ENCODE assay signal across 8 cellular contexts in the genomic region with DNA sequence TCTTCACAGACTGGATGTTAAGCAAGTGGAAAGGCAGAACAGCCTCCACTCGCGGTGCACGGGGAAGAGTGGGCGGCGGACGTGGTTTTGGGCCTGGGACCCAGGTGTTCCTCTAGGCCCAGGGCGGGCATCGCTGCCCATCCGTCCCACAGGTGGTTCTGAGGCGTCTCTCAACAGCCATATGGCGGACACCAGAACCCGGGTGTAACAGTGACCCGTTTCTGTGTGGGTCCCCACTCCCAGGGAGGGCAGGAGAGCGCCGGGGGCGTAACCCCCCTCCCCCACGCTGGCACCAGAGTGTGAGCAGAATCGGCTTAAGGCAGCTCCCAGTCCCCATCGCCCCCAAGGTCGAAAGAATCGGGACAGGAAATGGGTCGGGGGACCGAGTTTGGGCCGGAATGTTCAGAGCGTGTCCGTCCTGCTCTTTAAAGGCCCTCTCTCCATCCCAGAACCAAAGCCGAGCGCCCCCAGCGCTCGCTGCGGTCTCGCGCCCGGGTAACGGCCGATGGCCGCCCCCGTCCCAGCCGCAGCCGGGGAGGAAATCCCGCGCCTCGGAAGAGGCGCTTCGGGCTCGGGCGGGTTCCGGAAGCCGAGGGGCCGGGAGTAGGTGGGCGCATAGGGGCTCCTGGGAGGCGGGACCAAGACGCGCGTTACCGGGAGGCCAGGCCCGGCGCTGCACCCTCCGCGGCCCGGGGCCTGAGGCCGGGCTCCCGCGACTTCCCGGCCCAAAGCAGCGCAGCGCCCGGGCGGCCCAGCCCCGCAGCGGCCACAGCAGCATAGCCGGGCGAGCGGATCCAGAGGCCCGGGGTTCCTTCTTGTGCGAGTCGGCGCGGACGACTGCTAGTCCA. TPM values are rescaled to one million over a fixed set of nuclear protein-coding genes. Genes with fewer than 3 reads are reported as not detected.
DNase-seq lines count a peak whose midpoint lies in the region; ATAC-seq and TF ChIP-seq lines count a peak whose summit lies in the region.

A gene (minus strand): TSS at position 839 of the 848 bp plus-strand sequence. CDS start 61 bp downstream, at position 778.

- no peaks in the 10 kb centered on the region for H3K9me3 ChIP-seq in Loucy (ENCODE audit: insufficient read depth, low read depth, low read length)
- no peaks in the 10 kb centered on the region for H3K9me3 ChIP-seq in skeletal muscle tissue (ENCODE audit: control insufficient read depth in 3 of 3, low read length in 3 of 3)

- H3K79me2 ChIP-seq in Loucy (ENCODE audit: insufficient read depth, low read length) = peaks cover 50% of the 10 kb centered on the region

- peak within 1 kb of the TSS; percentile 92 for H3K9ac ChIP-seq in Loucy (ENCODE audit: low read depth, low read length, poor library complexity, severe bottlenecking)
- H3K9ac ChIP-seq in skeletal muscle tissue (ENCODE audit: low read depth in 1 of 3, low read length in 3 of 3) = peak within 1 kb of the TSS; percentile 87 to 91 (median 91)

- peak; percentile 70 for DNase-seq in activated CD4-positive, CD25-positive, alpha-beta regulatory T cell treated with anti-CD3 and anti-CD28 coated beads, Interleukin-2, amount 50 U/mL, for 72 hours
- peak; percentile 43 for DNase-seq in central memory CD4-positive, alpha-beta T cell
- peak; percentile 41 for DNase-seq in inferior parietal cortex (ENCODE audit: extremely low spot score)
- DNase-seq in NCI-H128 (lab: John Stamatoyannopoulos, UW; ENCODE audit: unreplicated experiment) = no peak
- no peak for DNase-seq in NCI-H2029 (lab: John Stamatoyannopoulos, UW)

- peak; percentile 41 for ATAC-seq in GM18502 (IDR thresholded peaks at IDR 0.05; ENCODE audit: poor library complexity, unreplicated experiment)

- peaks cover 16% of the 10 kb centered on the region for H4K20me1 ChIP-seq in Loucy (ENCODE audit: insufficient read depth, low read length, poor library complexity, severe bottlenecking)

- H3K36me3 ChIP-seq in Loucy (ENCODE audit: insufficient read depth, low read length) = no peaks in the 10 kb centered on the region
- H3K36me3 ChIP-seq in skeletal muscle tissue (ENCODE audit: control insufficient read depth in 3 of 3, insufficient read depth in 3 of 3, low read length in 3 of 3) = peaks cover 9 to 14% (median 9%) of the 10 kb centered on the region in 3 donors

- H3K9me2 ChIP-seq in Loucy (replicated peaks; ENCODE audit: low read depth, low read length) = no peaks in the 10 kb centered on the region

- H2AFZ ChIP-seq in Loucy (ENCODE audit: low read length) = peak within 1 kb of the TSS; percentile 83

- H3K27me3 ChIP-seq in Loucy (ENCODE audit: insufficient read depth, low read length, poor library complexity, severe bottlenecking) = no peaks in the 10 kb centered on the region
- H3K27me3 ChIP-seq in skeletal muscle tissue (ENCODE audit: control insufficient read depth in 3 of 3, insufficient read depth in 3 of 3, low read length in 3 of 3) = no peaks in the 10 kb centered on the region

- H3K27ac ChIP-seq in skeletal muscle tissue (ENCODE audit: low read depth, low read length) = peak within 1 kb of the TSS; percentile 86

- H3K4me1 ChIP-seq in Loucy (ENCODE audit: insufficient read depth, low read length, poor library complexity, severe bottlenecking) (peaks cover 67% of the 10 kb centered on the region), skeletal muscle tissue (ENCODE audit: control insufficient read depth in 3 of 3, insufficient read depth in 3 of 3, low read length in 3 of 3) (peaks cover 40 to 49% (median 41%) of the 10 kb centered on the region in 3 donors)

- peak within 1 kb of the TSS; percentile 98 for H3K4me2 ChIP-seq in Loucy (ENCODE audit: low read depth, low read length, poor library complexity, severe bottlenecking)

- peaks cover 14% of the 10 kb centered on the region; the same call in 1 of the 2 replicates for H3F3A ChIP-seq in Loucy (ENCODE audit: low read depth)

- H3K4me3 ChIP-seq in Loucy (ENCODE audit: low read length, poor library complexity, severe bottlenecking) (peak within 1 kb of the TSS; percentile 94), skeletal muscle tissue (ENCODE audit: low read length in 3 of 3) (peak within 1 kb of the TSS; percentile 90 to 92 (median 91))

- peak; percentile 42 for TF ChIP-seq CTCF in Loucy (conservative IDR thresholded peaks at IDR 0.05; ENCODE audit: low read length)

RNA-seq across cellular contexts. Expression of the gene that starts here (rescaled TPM):
- 11.5 TPM for total RNA-seq in skeletal muscle tissue

Comparison
In these comparisons a context has a peak if more than half of its experiments do, and no peak if none do; other contexts are left out.
1. DNase-seq: peak in activated CD4-positive, CD25-positive, alpha-beta regulatory T cell treated with anti-CD3 and anti-CD28 coated beads, Interleukin-2, amount 50 U/mL, for 72 hours (single experiment), central memory CD4-positive, alpha-beta T cell (single experiment) and inferior parietal cortex (single experiment); none in NCI-H128 (single experiment) and NCI-H2029 (single experiment).